In the genomic region with DNA sequence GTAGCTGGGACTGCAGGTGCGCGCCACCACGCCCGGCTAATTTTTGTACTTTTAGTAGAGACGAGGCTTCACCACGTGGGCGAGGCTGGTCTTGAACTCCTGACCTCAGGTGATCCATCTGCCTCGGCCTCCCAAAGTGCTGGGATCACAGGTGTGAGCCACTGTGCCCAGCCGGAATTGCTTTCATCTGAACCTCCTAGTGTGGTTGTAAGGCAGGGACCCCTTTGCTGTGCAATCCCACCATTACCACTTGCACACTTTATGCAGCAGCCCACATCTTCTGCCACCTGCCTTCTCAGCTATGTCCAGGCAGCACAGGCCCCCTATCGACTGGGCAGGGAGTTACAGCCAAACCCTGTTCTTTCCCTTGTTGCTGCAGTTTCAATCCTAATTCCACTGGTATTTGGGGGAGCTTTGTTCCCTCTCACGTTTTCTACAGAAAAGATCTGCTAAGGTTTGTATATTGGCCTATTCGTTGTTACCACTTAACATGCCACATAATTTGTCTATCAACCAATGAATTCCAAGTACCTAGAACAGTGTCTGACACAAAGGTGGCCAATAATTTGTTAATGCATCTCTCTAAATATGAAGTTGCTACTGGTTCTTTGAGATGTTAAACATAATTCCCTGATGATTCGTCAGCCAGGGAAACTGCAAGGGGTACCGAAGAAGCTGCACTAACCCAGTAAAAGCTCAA, we compare ENCODE assay signal across 8 cellular contexts.
DNase-seq lines count a peak whose midpoint lies in the region; ATAC-seq lines count a peak whose summit lies in the region.

No MANE protein-coding gene starts in this region.

- no peaks in the 10 kb centered on the region for H3K9me3 Mint-ChIP-seq in stimulated activated naive CD8-positive, alpha-beta T cell treated with anti-CD3 and anti-CD28 coated beads, Interleukin-15, Interleukin-2, amounts not matched to agents 100 ng/mL and 50 ng/mL, for 24 hours

- peak overlapping the region; percentile 76 for H3K27ac Mint-ChIP-seq in stimulated activated naive CD8-positive, alpha-beta T cell treated with anti-CD3 and anti-CD28 coated beads, Interleukin-15, Interleukin-2, amounts not matched to agents 100 ng/mL and 50 ng/mL, for 24 hours

- no peaks in the 10 kb centered on the region for H3K27me3 Mint-ChIP-seq in stimulated activated naive CD8-positive, alpha-beta T cell treated with anti-CD3 and anti-CD28 coated beads, Interleukin-15, Interleukin-2, amounts not matched to agents 100 ng/mL and 50 ng/mL, for 24 hours

- H3K4me1 Mint-ChIP-seq in stimulated activated naive CD8-positive, alpha-beta T cell treated with anti-CD3 and anti-CD28 coated beads, Interleukin-15, Interleukin-2, amounts not matched to agents 100 ng/mL and 50 ng/mL, for 24 hours (ENCODE audit: low read depth): peaks cover 36% of the 10 kb centered on the region

- peak; percentile 44 for DNase-seq in AG20443 (ENCODE audit: low spot score)
- peak; percentile 51 for DNase-seq in NCI-H82 (lab: John Stamatoyannopoulos, UW)
- peak; percentile 21 for DNase-seq in activated T-cell treated with anti-CD3 and anti-CD28 coated beads for 24 hours (ENCODE audit: low read depth)
- DNase-seq in germinal center (ENCODE audit: low spot score): peak; percentile 17
- DNase-seq in NCI-H2107 (lab: John Stamatoyannopoulos, UW): no peak
- no peak for DNase-seq in foreskin melanocyte

- ATAC-seq in GM18867 (IDR thresholded peaks at IDR 0.05; ENCODE audit: unreplicated experiment): peak; percentile 62

- H3K36me3 Mint-ChIP-seq in stimulated activated naive CD8-positive, alpha-beta T cell treated with anti-CD3 and anti-CD28 coated beads, Interleukin-15, Interleukin-2, amounts not matched to agents 100 ng/mL and 50 ng/mL, for 24 hours (ENCODE audit: low read depth): peaks cover 54% of the 10 kb centered on the region

- peak overlapping the region; percentile 41 for H3K4me3 Mint-ChIP-seq in stimulated activated naive CD8-positive, alpha-beta T cell treated with anti-CD3 and anti-CD28 coated beads, Interleukin-15, Interleukin-2, amounts not matched to agents 100 ng/mL and 50 ng/mL, for 24 hours

Comparison
In these comparisons a context has a peak if more than half of its experiments do, and no peak if none do; other contexts are left out.
1. DNase-seq: peak in AG20443 (single experiment), NCI-H82 (single experiment), activated T-cell treated with anti-CD3 and anti-CD28 coated beads for 24 hours (single experiment) and germinal center (single experiment); none in NCI-H2107 (single experiment) and foreskin melanocyte (single experiment).